In the genomic region with DNA sequence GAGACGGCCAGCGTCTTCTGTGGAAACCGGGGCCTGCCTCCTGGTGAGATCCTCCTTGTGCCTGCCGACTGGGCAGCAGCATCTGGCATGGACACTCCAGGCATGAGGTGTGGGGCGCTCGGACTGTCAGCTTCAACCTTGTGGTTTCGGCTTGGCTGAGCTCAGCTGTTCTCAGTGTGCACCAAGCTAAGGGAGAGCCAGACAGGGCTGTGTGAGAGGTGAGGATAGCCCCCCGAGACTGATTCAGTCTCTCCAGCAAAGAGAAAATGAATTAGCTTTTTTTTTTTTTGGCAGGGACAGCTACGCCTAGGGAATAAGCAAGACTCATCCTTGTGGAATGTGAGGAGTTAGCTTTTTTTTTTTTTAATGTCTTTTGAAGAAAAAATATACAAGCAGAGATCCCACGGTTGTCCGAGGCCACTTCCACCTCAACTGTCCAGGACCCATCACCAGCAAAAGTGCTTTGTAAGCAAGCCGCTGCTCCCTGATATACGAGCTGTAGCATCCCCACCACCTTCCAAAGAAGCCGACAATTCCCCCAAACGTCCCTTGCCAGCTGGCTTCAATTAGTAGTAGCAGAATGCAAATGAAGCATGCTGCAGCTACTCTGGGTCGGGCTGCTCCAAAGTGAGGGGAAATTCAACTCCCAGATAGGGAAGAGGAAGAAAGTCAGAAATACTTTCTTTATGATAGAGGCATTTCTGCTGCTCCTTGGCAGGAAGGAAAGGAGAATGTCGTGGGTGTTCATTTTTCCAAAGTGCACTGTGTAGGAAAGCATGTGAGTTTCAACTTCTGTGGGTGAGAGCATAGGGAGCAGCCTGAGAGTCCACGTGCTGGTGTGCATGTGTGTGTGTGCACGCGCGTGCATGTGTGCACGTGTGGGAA, we compare ENCODE assay signal across 8 cellular contexts. TPM values are rescaled to one million over a fixed set of nuclear protein-coding genes. Genes with fewer than 3 reads are reported as not detected.
A peak's percentile ranks its signal among the peaks of the same experiment; 100 is the strongest.
DNase-seq lines count a peak whose midpoint lies in the region; ATAC-seq, FAIRE-seq and TF ChIP-seq lines count a peak whose summit lies in the region.

No MANE protein-coding gene starts in this region.

- H3K27ac Mint-ChIP-seq in nephron = peak overlapping the region; percentile 87 to 98 (median 95)
- H3K27ac Mint-ChIP-seq in activated naive CD8-positive, alpha-beta T cell treated with anti-CD3 and anti-CD28 coated beads, Interleukin-2, amount 50 U/mL, for 24 hours = no peak overlapping the region

- no peak overlapping the region; the same call in 1 of the 2 replicates for H2BK5ac ChIP-seq in H1 (ENCODE audit: low read depth, low read length)

- no peak overlapping the region for H3K4ac ChIP-seq in H1 (replicated peaks; ENCODE audit: insufficient read length, low read depth, low read length)

- peak overlapping the region in 2 of 3 experiments; percentile 33 to 47 for H3K4me3 Mint-ChIP-seq in nephron
- H3K4me3 Mint-ChIP-seq in activated naive CD8-positive, alpha-beta T cell treated with anti-CD3 and anti-CD28 coated beads, Interleukin-2, amount 50 U/mL, for 24 hours = no peak overlapping the region

- POLR2A ChIA-PET in H1 (lab: Charles Lee; ENCODE audit: partially characterized antibody) = interaction anchor here (0.7 to 4.8 kb wide), 4 partner anchors 9 to 28 kb away, joined by 3 to 24 read pairs (median 5); partner anchors contain the start of gene THY1

- no peaks in the 10 kb centered on the region for H3K36me3 Mint-ChIP-seq in nephron (ENCODE audit: low read depth)
- peaks cover 4% of the 10 kb centered on the region for H3K36me3 Mint-ChIP-seq in activated naive CD8-positive, alpha-beta T cell treated with anti-CD3 and anti-CD28 coated beads, Interleukin-2, amount 50 U/mL, for 24 hours (ENCODE audit: low read depth)

- no peak overlapping the region for H3K14ac ChIP-seq in H1 (ENCODE audit: insufficient read length)

- no peak overlapping the region for H2BK120ac ChIP-seq in H1 (replicated peaks; ENCODE audit: low read depth, low read length)

- no peaks in the 10 kb centered on the region for H4K20me1 ChIP-seq in H1 (replicated peaks in 1 of 2; ENCODE audit: control insufficient read depth in 1 of 2, insufficient read depth in 2 of 2, low read length in 2 of 2)

- H2BK15ac ChIP-seq in H1 (ENCODE audit: low read length) = 0 out of 2 replicates have a peak overlapping the region, but pooled peaks have one; percentile 81

- peak overlapping the region in 1 of 2 experiments; percentile 23; a peak in 1 of 4 replicates for H3K4me2 ChIP-seq in H1 (ENCODE audit: insufficient read depth in 1 of 2, low read depth in 2 of 2, low read length in 2 of 2)

- no peak for TF ChIP-seq RAD21 in H1 (IDR thresholded peaks at IDR 0.05 in 1 of 2, conservative IDR thresholded peaks at IDR 0.05 in 1 of 2; ENCODE audit: low read depth in 2 of 2, low read length in 2 of 2)

- H3K27me3 ChIP-seq in H1 (replicated peaks in 1 of 4; ENCODE audit: control insufficient read depth in 3 of 4, extremely low read depth in 1 of 4, insufficient read depth in 3 of 4, low read length in 3 of 4) (no peaks in the 10 kb centered on the region), stomach (peaks cover 0 to 9% (median 0%) of the 10 kb centered on the region in 3 donors)

- intact Hi-C loops in stomach (cut with DNase I; ENCODE audit: low total_unique reads) = no loop called here

- no peaks in the 10 kb centered on the region for H3K79me2 ChIP-seq in H1 (ENCODE audit: control insufficient read depth in 1 of 2, insufficient read depth in 2 of 2, low read length in 2 of 2)

- H3K56ac ChIP-seq in H1 (replicated peaks; ENCODE audit: insufficient read length, low read depth, low read length) = no peak overlapping the region

- H3K4me1 ChIP-seq in H1 (replicated peaks in 1 of 4; ENCODE audit: control insufficient read depth in 3 of 4, insufficient read depth in 4 of 4, low read length in 3 of 4) (peaks cover 6 to 12% (median 8%) of the 10 kb centered on the region in 4 experiments), stomach (peaks cover 0 to 15% (median 9%) of the 10 kb centered on the region in 4 donors)

- FAIRE-seq in H1 (lab: Jason Lieb, UNC) = no peak

- 0 out of 2 replicates have a peak overlapping the region, but pooled peaks have one; percentile 28 for H2AFZ ChIP-seq in H1 (ENCODE audit: low read length)

- H3K27me3 Mint-ChIP-seq in nephron (ENCODE audit: low read depth) = peaks cover 25% of the 10 kb centered on the region
- H3K27me3 Mint-ChIP-seq in activated naive CD8-positive, alpha-beta T cell treated with anti-CD3 and anti-CD28 coated beads, Interleukin-2, amount 50 U/mL, for 24 hours = peaks cover 46% of the 10 kb centered on the region

- H4K5ac ChIP-seq in H1 (ENCODE audit: insufficient read length, low read depth, low read length) = no peak overlapping the region

- H3K36me3 ChIP-seq in H1 (ENCODE audit: control insufficient read depth in 2 of 4, insufficient read depth in 4 of 4, low read length in 3 of 4) (no peaks in the 10 kb centered on the region), stomach (no peaks in the 10 kb centered on the region)

- H3K18ac ChIP-seq in H1 (ENCODE audit: extremely low read depth, low read length) = peak overlapping the region; percentile 48

- peaks cover 2% of the 10 kb centered on the region for H3K9me3 Mint-ChIP-seq in nephron
- peaks cover 4% of the 10 kb centered on the region for H3K9me3 Mint-ChIP-seq in activated naive CD8-positive, alpha-beta T cell treated with anti-CD3 and anti-CD28 coated beads, Interleukin-2, amount 50 U/mL, for 24 hours

- TF ChIP-seq EP300 in H1 (IDR thresholded peaks at IDR 0.05; ENCODE audit: borderline replicate concordance in 1 of 2, low read depth in 2 of 2, low read length in 2 of 2) (no peak), stomach (IDR thresholded peaks at IDR 0.05) (no peak)

- no peaks in the 10 kb centered on the region for H3K23me2 ChIP-seq in H1 (ENCODE audit: low read depth, low read length)

- TF ChIP-seq POLR2A in H1 (IDR thresholded peaks at IDR 0.05; ENCODE audit: control extremely low read depth in 1 of 2, low read depth in 2 of 2, low read length in 2 of 2) (no peak), stomach (IDR thresholded peaks at IDR 0.05) (no peak)

- H3K4me1 Mint-ChIP-seq in nephron = peaks cover 51% of the 10 kb centered on the region
- H3K4me1 Mint-ChIP-seq in activated naive CD8-positive, alpha-beta T cell treated with anti-CD3 and anti-CD28 coated beads, Interleukin-2, amount 50 U/mL, for 24 hours = no peaks in the 10 kb centered on the region

- H3K9ac ChIP-seq in H1 (replicated peaks in 1 of 4; ENCODE audit: extremely low read depth in 1 of 4, low read depth in 3 of 4, low read length in 3 of 4) = 0 out of 7 replicates have a peak overlapping the region, but pooled peaks of 1 of the 4 experiments have one; percentile 18

- no peaks in the 10 kb centered on the region for H3K79me1 ChIP-seq in H1 (ENCODE audit: low read depth, low read length)

- peak overlapping the region; percentile 80; the same call in 1 of the 2 replicates for H2BK12ac ChIP-seq in H1 (ENCODE audit: low read depth, low read length)

- no peak overlapping the region for H4K8ac ChIP-seq in H1 (ENCODE audit: extremely low read depth, insufficient read depth, low read length)

- no peak for ATAC-seq in activated naive CD8-positive, alpha-beta T cell treated with anti-CD3 and anti-CD28 coated beads, Interleukin-2, amount 50 U/mL, for 24 hours
- no peak for ATAC-seq in GM18520 (IDR thresholded peaks at IDR 0.05; ENCODE audit: unreplicated experiment)
- no peak for ATAC-seq in HG03342 (IDR thresholded peaks at IDR 0.05; ENCODE audit: unreplicated experiment)

- no peak overlapping the region for H3K4me3 ChIP-seq in H1 (ENCODE audit: extremely low read depth in 1 of 4, insufficient read depth in 2 of 4, low read depth in 3 of 4, low read length in 4 of 4)
- H3K4me3 ChIP-seq in stomach = peak overlapping the region in 1 of 4 donors; percentile 9

- H2AK5ac ChIP-seq in H1 (ENCODE audit: low read depth, low read length) = peak overlapping the region; percentile 86; the same call in 1 of the 2 replicates

- H3K9me3 ChIP-seq in H1 (ENCODE audit: insufficient read depth in 2 of 2, low read depth in 1 of 2, low read length in 1 of 2) = no peaks in the 10 kb centered on the region
- H3K9me3 ChIP-seq in stomach = no peaks in the 10 kb centered on the region

- no peak overlapping the region for H3K23ac ChIP-seq in H1 (ENCODE audit: insufficient read length)

- CTCF ChIA-PET in H1 (lab: Charles Lee; ENCODE audit: partially characterized antibody) = interaction anchor here (1.0 to 2.0 kb wide), 11 partner anchors 11 to 169 kb away, joined by 3 to 9 read pairs (median 4); partner anchors contain the start of gene USP2

- TF ChIP-seq CTCF in H1 (IDR thresholded peaks at IDR 0.05; ENCODE audit: control extremely low read depth in 1 of 3, insufficient read depth in 1 of 3, low read depth in 1 of 3, low read length in 3 of 3) = no peak
- TF ChIP-seq CTCF in nephron (IDR thresholded peaks at IDR 0.05; ENCODE audit: unreplicated experiment in 3 of 3) = no peak
- TF ChIP-seq CTCF in stomach (IDR thresholded peaks at IDR 0.05) = no peak

- peak overlapping the region; percentile 86 for H4K91ac ChIP-seq in H1 (replicated peaks; ENCODE audit: insufficient read length, low read length)

- H2BK20ac ChIP-seq in H1 (ENCODE audit: low read length) = 0 out of 2 replicates have a peak overlapping the region, but pooled peaks have one; percentile 93

- H3K27ac ChIP-seq in H1 (ENCODE audit: low read depth, low read length) = no peak overlapping the region
- peak overlapping the region in 2 of 5 donors; percentile 24 to 61 for H3K27ac ChIP-seq in stomach

- peak; percentile 89 for DNase-seq in AG08395 (ENCODE audit: low spot score)
- DNase-seq in NCI-H446 (lab: John Stamatoyannopoulos, UW) = peak; percentile 60 to 76
- DNase-seq in H1 (ENCODE audit: low read depth in 1 of 2, low spot score in 2 of 2) = no peak
- DNase-seq in stomach = no peak
- DNase-seq in activated naive CD8-positive, alpha-beta T cell treated with anti-CD3 and anti-CD28 coated beads, Interleukin-2, amount 50 U/mL, for 24 hours = no peak

- 66% methylated on average over 22 of the region's 22 CpGs; no CpG with 5 or more reads in 1 of the 2 experiments for WGBS in H1 (ENCODE audit: extremely low coverage in 1 of 2, insufficient coverage in 1 of 2, insufficient read length in 1 of 2, insufficient replicate concordance in 2 of 2, low coverage in 1 of 2, low lambda C conversion rate in 2 of 2, missing lambda C conversion rate in 1 of 2), 2 experiments
- WGBS in stomach, 5 donors = 40 to 57% (median 51%) methylated on average over 20 to 22 of the region's 22 CpGs

RNA-seq across cellular contexts. Expression of gene THY1, which starts 9.8 kb away (rescaled TPM):
- 259 and 286 TPM in 2 replicates for total RNA-seq in H1 (2021; fragmentation: NEBNext Ultra II Directional; extraction: Animal tissue kit (Norgen Biotek cat#: 25700))
- 2,050 and 2,479 TPM in 2 replicates for polyA plus RNA-seq in H1 (2011; rRNA removed)
- polyA plus RNA-seq in H1 (2011; cell fraction: cytosol; rRNA removed) = 1,448 TPM
- polyA plus RNA-seq in H1 (2011; cell fraction: nucleus; rRNA removed) = 660 TPM
- 327 to 599 TPM (median 496 TPM) in 4 replicates for polyA plus RNA-seq in H1 (2012, experiment 1 of 2)
- polyA plus RNA-seq in H1 (2012, experiment 2 of 2) = 595 TPM
- 909 TPM for polyA plus RNA-seq in H1 (2013, experiment 1 of 2)
- polyA plus RNA-seq in H1 (2013, experiment 2 of 2) = 1,095 TPM
- polyA minus RNA-seq in H1 (2011; rRNA and poly(A)+ RNA removed) = 708 and 816 TPM in 2 replicates
- polyA minus RNA-seq in H1 (2011; cell fraction: cytosol; rRNA and poly(A)+ RNA removed) = 233 TPM
- 264 TPM for polyA minus RNA-seq in H1 (2011; cell fraction: nucleus; rRNA and poly(A)+ RNA removed)
- 10 to 100 TPM in 2 of 5 donors, 1 to 10 TPM in 3; 1.2 to 12.5 (median 8.1) TPM for total RNA-seq in stomach
- polyA plus RNA-seq in stomach = 10 to 100 TPM in 1 of 3 donors, 1 to 10 TPM in 2; 4.9 to 13.7 (median 7.6) TPM

RNA-seq across cellular contexts. Expression of gene USP2, which starts 51.2 kb away (rescaled TPM):
- 6.9 and 8.5 TPM in 2 replicates for total RNA-seq in H1 (2021; fragmentation: NEBNext Ultra II Directional; extraction: Animal tissue kit (Norgen Biotek cat#: 25700))
- polyA plus RNA-seq in H1 (2011; rRNA removed) (2.2 and 3.9 TPM in 2 replicates), stomach (1 to 10 TPM; 1.4 to 7.8 (median 2.6) TPM)
- polyA plus RNA-seq in H1 (2011; cell fraction: cytosol; rRNA removed) = 2.1 TPM
- polyA plus RNA-seq in H1 (2011; cell fraction: nucleus; rRNA removed) = 3.5 TPM
- polyA plus RNA-seq in H1 (2012, experiment 1 of 2) = 5.3 to 6.6 TPM (median 5.9 TPM) in 4 replicates
- polyA plus RNA-seq in H1 (2012, experiment 2 of 2) = 5.0 TPM
- polyA plus RNA-seq in H1 (2013, experiment 1 of 2) = 4.6 TPM
- polyA plus RNA-seq in H1 (2013, experiment 2 of 2) = 4.3 TPM
- polyA minus RNA-seq in H1 (2011; rRNA and poly(A)+ RNA removed) = 7.0 and 7.9 TPM in 2 replicates
- 4.6 TPM for polyA minus RNA-seq in H1 (2011; cell fraction: cytosol; rRNA and poly(A)+ RNA removed)
- 7.3 TPM for polyA minus RNA-seq in H1 (2011; cell fraction: nucleus; rRNA and poly(A)+ RNA removed)
- total RNA-seq in stomach = 10 to 100 TPM in 1 of 5 donors, 1 to 10 TPM in 4; 1.4 to 17.4 (median 3.1) TPM

Comparison
In these comparisons a context has a peak if more than half of its experiments do, and no peak if none do; other contexts are left out.
1. DNase-seq: peak in AG08395 (single experiment) and NCI-H446 (2 of 2); none in H1 (0 of 2), stomach (single experiment) and activated naive CD8-positive, alpha-beta T cell treated with anti-CD3 and anti-CD28 coated beads, Interleukin-2, amount 50 U/mL, for 24 hours (single experiment).
2. RNA of gene THY1, which starts 9.8 kb away (total RNA-seq): 259 to 286 TPM in H1; 1.2 to 12.5 TPM in stomach; every median in the first group is over 10 times any median in the second.